ENCODE assay signal across 2 cellular contexts in the genomic region with DNA sequence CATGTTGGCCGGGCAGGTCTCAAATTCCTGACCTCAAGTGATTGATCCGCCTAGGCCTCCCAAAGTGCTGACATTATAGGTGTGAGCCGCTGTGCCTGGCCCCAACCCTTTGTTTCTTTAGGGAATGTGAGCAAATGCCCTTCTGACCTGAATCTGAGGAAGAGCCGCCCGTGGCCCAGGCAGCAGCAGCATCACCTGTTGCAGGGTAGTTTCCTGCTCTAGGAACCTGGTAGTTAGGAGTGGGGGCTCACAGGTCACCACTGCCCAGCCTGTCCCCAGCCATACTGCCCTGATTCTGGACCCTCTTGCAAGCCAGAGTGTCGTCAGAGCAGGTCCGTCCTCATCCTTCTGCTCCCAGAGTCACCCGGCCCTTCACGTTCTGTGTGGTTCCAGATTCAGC.
TF ChIP-seq lines count a peak whose summit lies in the region.

No MANE protein-coding gene starts in this region.

TF ChIP-seq in A549, 52 proteins besides CTCF, POLR2A, EP300 and RAD21:
- TF ChIP-seq RFX5 (IDR thresholded peaks at IDR 0.05): peak; percentile 40; the same call in 1 of the 2 replicates
- TF ChIP-seq NPAS2 (CRISPR knock-in tag; IDR thresholded peaks at IDR 0.05; ENCODE audit: borderline replicate concordance): no peak

TF ChIP-seq in H1, 55 proteins besides CTCF, POLR2A, EP300 and RAD21:
- no peak for TF ChIP-seq CTBP2 (IDR thresholded peaks at IDR 0.05; ENCODE audit: borderline replicate concordance, insufficient read depth, insufficient read length, low read length)
- peak; percentile 46; the same call in 1 of the 2 replicates for TF ChIP-seq RFX5 (IDR thresholded peaks at IDR 0.05; ENCODE audit: borderline replicate concordance, low read depth, low read length)
- no peak for TF ChIP-seq KDM4A (IDR thresholded peaks at IDR 0.05; ENCODE audit: low read depth, low read length, severe bottlenecking)
- no peak for TF ChIP-seq SUZ12 (IDR thresholded peaks at IDR 0.05; ENCODE audit: low read length)
- no peak for TF ChIP-seq PHF8 (conservative IDR thresholded peaks at IDR 0.05; ENCODE audit: low read depth, low read length)
- TF ChIP-seq ATF3 (IDR thresholded peaks at IDR 0.05; ENCODE audit: insufficient read depth, low read depth, low read length): no peak
TF ChIP-seq in H1: peak in this region for 1.
